16 cellular contexts compared by ENCODE assay signal in genomic region chr3:13473020-13473419, GRCh38. TPM values are rescaled to one million over a fixed set of nuclear protein-coding genes. Genes with fewer than 3 reads are reported as not detected.
A peak's percentile ranks its signal among the peaks of the same experiment; 100 is the strongest.
DNase-seq lines count a peak whose midpoint lies in the region; ATAC-seq and TF ChIP-seq lines count a peak whose summit lies in the region.
"Had no signal": no experiment of that assay in that cellular context is flagged by ENCODE, and none has a peak within 500 bp of the region (broad histone marks: within the 10 kb centered on the region; RNA-seq: fewer than 3 reads in every experiment).

No MANE protein-coding gene starts in this region.

- no peaks in the 10 kb centered on the region for H4K20me1 ChIP-seq in mammary epithelial cell (ENCODE audit: insufficient read depth, low read length)

- H3K27ac ChIP-seq in mammary epithelial cell (ENCODE audit: insufficient read depth, low read depth, low read length) (no peak overlapping the region), breast epithelium (no peak overlapping the region), HEK293 (ENCODE audit: extremely low read depth, low read depth, low read length) (no peak overlapping the region)
- H3K27ac ChIP-seq: 22Rv1, A549, C4-2B had no signal

- H3K79me2 ChIP-seq in mammary epithelial cell (ENCODE audit: insufficient read depth, low read length), result no peaks in the 10 kb centered on the region

- no peaks in the 10 kb centered on the region for H3K27me3 ChIP-seq in mammary epithelial cell (ENCODE audit: insufficient read depth, low read length)
- no peaks in the 10 kb centered on the region for H3K27me3 ChIP-seq in breast epithelium

- TF ChIP-seq CTCF in mammary epithelial cell (conservative IDR thresholded peaks at IDR 0.05 in 1 of 2, IDR thresholded peaks at IDR 0.05 in 1 of 2; ENCODE audit: extremely low read depth in 1 of 2, insufficient read depth in 1 of 2, low read depth in 1 of 2, low read length in 2 of 2) (no peak), breast epithelium (IDR thresholded peaks at IDR 0.05) (no peak), HEK293 (tag by site-specific recombination; IDR thresholded peaks at IDR 0.05) (no peak), epithelial cell of esophagus (IDR thresholded peaks at IDR 0.05; ENCODE audit: insufficient read depth, low read depth, low read length, missing control alignments) (no peak), neural crest cell (conservative IDR thresholded peaks at IDR 0.05) (no peak)

- H3K27me3 Mint-ChIP-seq in neural crest cell (ENCODE audit: low read depth), result no peaks in the 10 kb centered on the region
- H3K27me3 Mint-ChIP-seq: CD4-positive, alpha-beta T cell had no signal

- H3K36me3 ChIP-seq in mammary epithelial cell (ENCODE audit: insufficient read depth, low read length) (no peaks in the 10 kb centered on the region), breast epithelium (no peaks in the 10 kb centered on the region), HEK293 (ENCODE audit: control insufficient read depth in 2 of 2, insufficient read depth in 1 of 2, low read length in 2 of 2) (no peaks in the 10 kb centered on the region)

- no peak for ATAC-seq in activated naive CD4-positive, alpha-beta T cell treated with anti-CD3 and anti-CD28 coated beads, Interleukin-2, amount 50 U/mL, for 72 hours
- ATAC-seq: A549 had no signal

- H2AFZ ChIP-seq in mammary epithelial cell (ENCODE audit: low read depth, low read length), result no peak overlapping the region

- POLR2A ChIA-PET in HEK293 (lab: Yijun Ruan, JAX), result no interaction called here

- no peaks in the 10 kb centered on the region for H3K36me3 Mint-ChIP-seq in neural crest cell (ENCODE audit: low read depth)
- H3K36me3 Mint-ChIP-seq in activated naive CD4-positive, alpha-beta T cell treated with anti-CD3 and anti-CD28 coated beads, Interleukin-2, amount 50 U/mL, for 72 hours, result no peaks in the 10 kb centered on the region

- dilution Hi-C loops in mammary epithelial cell (cut with HindIII; ENCODE audit: low sequenced_read_pairs), result no loop called here

- peak; percentile 29 for DNase-seq in mammary epithelial cell
- no peak for DNase-seq in breast epithelium (ENCODE audit: low spot score in 2 of 2)
- DNase-seq in epithelial cell of esophagus (ENCODE audit: low read depth), result peak; percentile 50
- DNase-seq in neural crest cell (ENCODE audit: low read depth, low spot score), result no peak
- DNase-seq in stimulated activated CD8-positive, alpha-beta memory T cell treated with anti-CD3 and anti-CD28 coated beads, Interleukin-4, amount 100 ng/mL, for 48 hours, result no peak
- no peak for DNase-seq in activated naive CD4-positive, alpha-beta T cell treated with anti-CD3 and anti-CD28 coated beads, Interleukin-2, amount 50 U/mL, for 72 hours (ENCODE audit: low spot score in 2 of 2)
- no peak for DNase-seq in NCI-H1105 treated with DMSO at 0.1 percent for 48 hours (lab: John Stamatoyannopoulos, UW)
- DNase-seq: AML-193; Caco-2; CD4-positive, alpha-beta T cell; HCEC 1CT; HFFc6 had no signal

- H3K4me1 ChIP-seq in mammary epithelial cell (ENCODE audit: insufficient read depth, low read length) (peaks cover 8% of the 10 kb centered on the region), breast epithelium (no peaks in the 10 kb centered on the region), HEK293 (ENCODE audit: control insufficient read depth, insufficient read depth, low read length) (peaks cover 3% of the 10 kb centered on the region)
- H3K4me1 ChIP-seq: Caco-2 had no signal

- 14% methylated on average over 3 of the region's 3 CpGs for WGBS in mammary epithelial cell (ENCODE audit: low coverage, missing lambda C conversion rate)

- no peaks in the 10 kb centered on the region for H3K9me3 Mint-ChIP-seq in neural crest cell
- no peaks in the 10 kb centered on the region for H3K9me3 Mint-ChIP-seq in activated naive CD4-positive, alpha-beta T cell treated with anti-CD3 and anti-CD28 coated beads, Interleukin-2, amount 50 U/mL, for 72 hours
- H3K9me3 Mint-ChIP-seq: CD4-positive, alpha-beta T cell; HFFc6 had no signal

- intact Hi-C loops in mammary epithelial cell (cut with micrococcal nuclease), result no loop called here
- intact Hi-C loops in breast epithelium (cut with DNase I; ENCODE audit: low total_unique reads), result no loop called here

- no peak for TF ChIP-seq POLR2A in breast epithelium (IDR thresholded peaks at IDR 0.05)

- H3K9me3 ChIP-seq in mammary epithelial cell (replicated peaks; ENCODE audit: insufficient read depth, low read length) (no peaks in the 10 kb centered on the region), breast epithelium (no peaks in the 10 kb centered on the region), HEK293 (ENCODE audit: control insufficient read depth, insufficient read depth, low read depth, low read length) (no peaks in the 10 kb centered on the region)
- H3K9me3 ChIP-seq: A549, Caco-2 had no signal

- H3K9ac ChIP-seq in mammary epithelial cell (ENCODE audit: insufficient read depth, low read length), result no peak overlapping the region

- H3K4me3 ChIP-seq in mammary epithelial cell (replicated peaks in 1 of 3; ENCODE audit: insufficient read depth in 1 of 3, low read depth in 2 of 3, low read length in 3 of 3) (no peak overlapping the region), breast epithelium (no peak overlapping the region), HEK293 (ENCODE audit: low read depth, low read length) (no peak overlapping the region), epithelial cell of esophagus (ENCODE audit: low read length) (no peak overlapping the region)
- H3K4me3 ChIP-seq: A549 had no signal

- H3K4me1 Mint-ChIP-seq in neural crest cell, result peaks cover 16% of the 10 kb centered on the region

- H3K4me2 ChIP-seq in mammary epithelial cell (ENCODE audit: insufficient read depth, low read depth, low read length), result no peak overlapping the region
- H3K4me2 ChIP-seq: A549 had no signal

- H3K4me3 Mint-ChIP-seq in neural crest cell, result peak overlapping the region; percentile 31
- H3K4me3 Mint-ChIP-seq: CD4-positive, alpha-beta T cell; HFFc6 had no signal

- in situ Hi-C loops in mammary epithelial cell (cut with MboI; ENCODE audit: low sequenced_read_pairs in 2 of 2), result no loop called here

- CTCF ChIA-PET in mammary epithelial cell (lab: Charles Lee; ENCODE audit: low non-redundant PET) (no interaction called here), HEK293 (lab: Yijun Ruan, JAX) (interaction anchor here (0.6 kb wide), 1 partner anchor 397 kb away, joined by 4 read pairs; no protein-coding TSS in a partner anchor)

- no TSS peak for BruUV-seq in mammary epithelial cell (replicated peaks; lab: Mats Ljungman, UMichigan)

- no peak overlapping the region for H3K27ac Mint-ChIP-seq in neural crest cell (ENCODE audit: unreplicated experiment)
- H3K27ac Mint-ChIP-seq in activated naive CD4-positive, alpha-beta T cell treated with anti-CD3 and anti-CD28 coated beads, Interleukin-2, amount 50 U/mL, for 72 hours, result no peak overlapping the region
- H3K27ac Mint-ChIP-seq: CD4-positive, alpha-beta T cell; HFFc6 had no signal

TF ChIP-seq in HEK293, 187 proteins besides CTCF, POLR2A, EP300 and RAD21:
- TF ChIP-seq ZIC2 (tag by site-specific recombination; IDR thresholded peaks at IDR 0.05) (peak; percentile 42), ATF2 (tag by site-specific recombination; IDR thresholded peaks at IDR 0.05; ENCODE audit: low read depth) (no peak)

RNA-seq across cellular contexts. Expression of gene HDAC11, which starts 7.1 kb away (rescaled TPM):
- 10 to 100 TPM; 17.2 to 17.7 TPM for total RNA-seq in mammary epithelial cell
- polyA plus RNA-seq in mammary epithelial cell, result 8.5 TPM
- polyA minus RNA-seq in mammary epithelial cell, result 7.9 TPM
- total RNA-seq in breast epithelium, result 10 to 100 TPM; 14.2 to 21.7 (median 14.4) TPM
- total RNA-seq in neural crest cell, result 12.6 and 14.0 TPM in 2 replicates
- 1 to 10 TPM; 3.7 TPM for total RNA-seq in activated naive CD4-positive, alpha-beta T cell treated with anti-CD3 and anti-CD28 coated beads, Interleukin-2, amount 50 U/mL, for 72 hours

RNA-seq across cellular contexts. Expression of gene NUP210, which starts 52.9 kb away (rescaled TPM):
- total RNA-seq in mammary epithelial cell (under 1 TPM; 0.14 to 0.83 TPM), breast epithelium (10 to 100 TPM in 2 of 3 donors, 1 to 10 TPM in 1; 2.2 to 15.2 (median 14.7) TPM), neural crest cell (59.4 and 59.5 TPM in 2 replicates)
- 0.10 TPM for polyA plus RNA-seq in mammary epithelial cell
- not detected for polyA minus RNA-seq in mammary epithelial cell
- 100 to 1,000 TPM; 116 to 147 TPM for total RNA-seq in activated naive CD4-positive, alpha-beta T cell treated with anti-CD3 and anti-CD28 coated beads, Interleukin-2, amount 50 U/mL, for 72 hours

Comparison
In these comparisons a context has a peak if more than half of its experiments do, and no peak if none do; other contexts are left out.
1. DNase-seq: peak in mammary epithelial cell (single experiment) and epithelial cell of esophagus (single experiment); none in breast epithelium (0 of 2), neural crest cell (single experiment), stimulated activated CD8-positive, alpha-beta memory T cell treated with anti-CD3 and anti-CD28 coated beads, Interleukin-4, amount 100 ng/mL, for 48 hours (single experiment), activated naive CD4-positive, alpha-beta T cell treated with anti-CD3 and anti-CD28 coated beads, Interleukin-2, amount 50 U/mL, for 72 hours (0 of 2) and NCI-H1105 treated with DMSO at 0.1 percent for 48 hours (single experiment).